Comparison of ENCODE assay signal across 31 cellular contexts in genomic region chr19:16033136-16033530, GRCh38.
"Had no signal": no experiment of that assay in that cellular context is flagged by ENCODE, and none has a peak within 500 bp of the region (broad histone marks: within the 10 kb centered on the region; RNA-seq: fewer than 3 reads in every experiment).

No MANE protein-coding gene starts in this region.

- H2AFZ ChIP-seq: neural progenitor cell had no signal

- H3K27ac ChIP-seq: left lung, lower lobe of right lung, neural progenitor cell, neutrophil, ovary, prostate gland, spleen, thyroid gland, transverse colon, upper lobe of left lung had no signal

- DNase-seq: hippocampal formation; kidney glomerular epithelial cell; left lung; lower lobe of right lung; mammary epithelial cell; mesenchymal stem cell; naive B cell; natural killer cell; nephron progenitor cell; occipital lobe; ovary; retina; right cardiac atrium; small intestine; stimulated activated CD4-positive, alpha-beta T cell treated with anti-CD3 and anti-CD28 coated beads, Interleukin-4, amount 100 ng/mL, for 24 hours; stimulated activated naive CD4-positive, alpha-beta T cell; substantia nigra; thyroid gland; transverse colon; upper lobe of left lung had no signal

- H3K4me1 Mint-ChIP-seq: mesothelial cell of epicardium; natural killer cell; nephron progenitor cell; neural progenitor cell; stimulated activated effector memory CD8-positive, alpha-beta T cell treated with anti-CD3 and anti-CD28 coated beads, Interleukin-12 subunit alpha, Interleukin-12 subunit beta, amount 100 ng/mL, for 72 hours had no signal

- FAIRE-seq: keratinocyte, small intestine, urothelium cell line had no signal

- H3K4me1 ChIP-seq: left lung, lower lobe of right lung, neural progenitor cell, prostate gland, spleen, thyroid gland, transverse colon, upper lobe of left lung had no signal

- H3K9me3 Mint-ChIP-seq: naive B cell; natural killer cell; stimulated activated effector memory CD8-positive, alpha-beta T cell treated with anti-CD3 and anti-CD28 coated beads, Interleukin-12 subunit alpha, Interleukin-12 subunit beta, amount 100 ng/mL, for 72 hours; stimulated activated naive CD8-positive, alpha-beta T cell treated with anti-CD3 and anti-CD28 coated beads, Interleukin-15, Interleukin-2, amounts not matched to agents 100 ng/mL and 50 ng/mL, for 24 hours had no signal

- H3K27me3 Mint-ChIP-seq: naive B cell; stimulated activated naive CD8-positive, alpha-beta T cell treated with anti-CD3 and anti-CD28 coated beads, Interleukin-15, Interleukin-2, amounts not matched to agents 100 ng/mL and 50 ng/mL, for 24 hours had no signal

- H3K36me3 ChIP-seq: left lung, lower lobe of right lung, neural progenitor cell, neutrophil, ovary, prostate gland, spleen, thyroid gland, transverse colon, upper lobe of left lung had no signal

- H3K27me3 ChIP-seq: left lung, neural progenitor cell, neutrophil, ovary, spleen, thyroid gland, transverse colon, upper lobe of left lung had no signal

- H3K4me3 ChIP-seq: left lung, lower lobe of right lung, neural progenitor cell, ovary, prostate gland, spleen, thyroid gland, transverse colon, upper lobe of left lung had no signal

- H3K9ac ChIP-seq: neural progenitor cell had no signal

- ATAC-seq: left cardiac atrium; left lung; lower lobe of right lung; natural killer cell; right cardiac atrium; sciatic nerve; stimulated activated effector memory CD8-positive, alpha-beta T cell treated with anti-CD3 and anti-CD28 coated beads, Interleukin-12 subunit alpha, Interleukin-12 subunit beta, amount 100 ng/mL, for 72 hours had no signal

- H3K9me3 ChIP-seq: left lung, lower lobe of right lung, neutrophil, ovary, prostate gland, spleen, thyroid gland, transverse colon, upper lobe of left lung had no signal

- H3K27ac Mint-ChIP-seq: mesothelial cell of epicardium; natural killer cell; nephron progenitor cell; neural progenitor cell; stimulated activated effector memory CD8-positive, alpha-beta T cell treated with anti-CD3 and anti-CD28 coated beads, Interleukin-12 subunit alpha, Interleukin-12 subunit beta, amount 100 ng/mL, for 72 hours; stimulated activated naive CD8-positive, alpha-beta T cell treated with anti-CD3 and anti-CD28 coated beads, Interleukin-15, Interleukin-2, amounts not matched to agents 100 ng/mL and 50 ng/mL, for 24 hours had no signal

- H3K36me3 Mint-ChIP-seq: mesothelial cell of epicardium; naive B cell; natural killer cell; neural progenitor cell; stimulated activated effector memory CD8-positive, alpha-beta T cell treated with anti-CD3 and anti-CD28 coated beads, Interleukin-12 subunit alpha, Interleukin-12 subunit beta, amount 100 ng/mL, for 72 hours had no signal

- H3K4me3 Mint-ChIP-seq: mesothelial cell of epicardium; natural killer cell; nephron progenitor cell; neural progenitor cell; stimulated activated effector memory CD8-positive, alpha-beta T cell treated with anti-CD3 and anti-CD28 coated beads, Interleukin-12 subunit alpha, Interleukin-12 subunit beta, amount 100 ng/mL, for 72 hours; stimulated activated naive CD8-positive, alpha-beta T cell treated with anti-CD3 and anti-CD28 coated beads, Interleukin-15, Interleukin-2, amounts not matched to agents 100 ng/mL and 50 ng/mL, for 24 hours had no signal

- H3K4me2 ChIP-seq: neural progenitor cell had no signal
